8 cellular contexts compared by ENCODE assay signal in the genomic region with DNA sequence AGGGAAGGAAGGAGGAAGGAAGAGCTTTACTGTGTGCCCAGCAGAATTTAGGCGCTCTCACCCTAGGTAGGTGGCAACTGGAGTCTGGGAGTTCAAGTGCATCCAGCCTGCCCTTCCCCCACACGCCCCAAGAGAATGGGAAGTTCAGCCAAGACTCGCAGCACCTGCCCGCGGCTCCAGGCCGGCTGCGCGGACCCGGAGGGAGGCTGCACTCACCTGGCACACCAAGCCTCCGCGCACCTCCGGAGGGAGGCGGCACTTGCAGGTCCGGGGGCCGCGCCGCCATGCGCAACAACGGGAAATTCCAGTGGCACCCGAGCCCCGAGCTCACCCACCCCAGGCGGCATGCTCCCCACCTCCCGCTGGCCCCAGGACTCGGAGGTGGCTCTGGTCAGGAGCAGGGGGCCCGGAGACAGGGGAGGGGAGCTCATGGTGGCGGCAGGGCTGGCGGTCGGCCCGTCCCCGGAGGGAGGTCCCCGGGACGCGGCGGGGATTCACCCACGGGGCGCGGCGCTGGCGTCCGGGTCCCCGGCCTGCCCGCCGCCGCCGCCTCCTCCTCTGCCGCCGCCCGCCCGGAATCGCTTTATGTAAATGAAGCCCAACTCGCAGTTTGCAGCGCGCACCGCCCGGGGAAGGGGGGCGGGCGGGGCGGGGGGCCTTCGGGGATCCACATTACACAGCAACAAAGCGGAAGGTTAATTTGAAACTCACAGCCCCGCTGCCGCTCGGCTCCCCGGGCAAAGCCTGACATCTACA. TPM values are rescaled to one million over a fixed set of nuclear protein-coding genes. Genes with fewer than 3 reads are reported as not detected.
DNase-seq lines count a peak whose midpoint lies in the region; ATAC-seq and TF ChIP-seq lines count a peak whose summit lies in the region.

A gene with protein sequence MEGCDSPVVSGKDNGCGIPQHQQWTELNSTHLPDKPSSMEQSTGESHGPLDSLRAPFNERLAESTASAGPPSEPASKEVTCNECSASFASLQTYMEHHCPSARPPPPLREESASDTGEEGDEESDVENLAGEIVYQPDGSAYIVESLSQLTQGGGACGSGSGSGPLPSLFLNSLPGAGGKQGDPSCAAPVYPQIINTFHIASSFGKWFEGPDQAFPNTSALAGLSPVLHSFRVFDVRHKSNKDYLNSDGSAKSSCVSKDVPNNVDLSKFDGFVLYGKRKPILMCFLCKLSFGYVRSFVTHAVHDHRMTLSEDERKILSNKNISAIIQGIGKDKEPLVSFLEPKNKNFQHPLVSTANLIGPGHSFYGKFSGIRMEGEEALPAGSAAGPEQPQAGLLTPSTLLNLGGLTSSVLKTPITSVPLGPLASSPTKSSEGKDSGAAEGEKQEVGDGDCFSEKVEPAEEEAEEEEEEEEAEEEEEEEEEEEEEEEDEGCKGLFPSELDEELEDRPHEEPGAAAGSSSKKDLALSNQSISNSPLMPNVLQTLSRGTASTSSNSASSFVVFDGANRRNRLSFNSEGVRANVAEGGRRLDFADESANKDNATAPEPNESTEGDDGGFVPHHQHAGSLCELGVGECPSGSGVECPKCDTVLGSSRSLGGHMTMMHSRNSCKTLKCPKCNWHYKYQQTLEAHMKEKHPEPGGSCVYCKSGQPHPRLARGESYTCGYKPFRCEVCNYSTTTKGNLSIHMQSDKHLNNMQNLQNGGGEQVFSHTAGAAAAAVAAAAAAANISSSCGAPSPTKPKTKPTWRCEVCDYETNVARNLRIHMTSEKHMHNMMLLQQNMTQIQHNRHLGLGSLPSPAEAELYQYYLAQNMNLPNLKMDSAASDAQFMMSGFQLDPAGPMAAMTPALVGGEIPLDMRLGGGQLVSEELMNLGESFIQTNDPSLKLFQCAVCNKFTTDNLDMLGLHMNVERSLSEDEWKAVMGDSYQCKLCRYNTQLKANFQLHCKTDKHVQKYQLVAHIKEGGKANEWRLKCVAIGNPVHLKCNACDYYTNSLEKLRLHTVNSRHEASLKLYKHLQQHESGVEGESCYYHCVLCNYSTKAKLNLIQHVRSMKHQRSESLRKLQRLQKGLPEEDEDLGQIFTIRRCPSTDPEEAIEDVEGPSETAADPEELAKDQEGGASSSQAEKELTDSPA (N-terminal part only) (minus strand): TSS at position 593 of the 756 bp plus-strand sequence. CDS start 87,983 bp downstream, outside the sequence.

- peaks cover 57% of the 10 kb centered on the region for H3K4me1 Mint-ChIP-seq in dendritic cell treated with granulocyte-macrophage colony-stimulating factor and Interleukin-4, amounts not matched to agents 40 ng/mL and 50 ng/mL, for 4 days (ENCODE audit: low read depth)

- peaks cover 50% of the 10 kb centered on the region for H3K4me1 ChIP-seq in ES-I3 (ENCODE audit: insufficient read depth, low read length)
- peaks cover 82% of the 10 kb centered on the region for H3K4me1 ChIP-seq in stomach smooth muscle (ENCODE audit: control insufficient read depth, insufficient read depth, low read length)

- peak within 1 kb of the TSS; percentile 80 for H3K4me3 Mint-ChIP-seq in dendritic cell treated with granulocyte-macrophage colony-stimulating factor and Interleukin-4, amounts not matched to agents 40 ng/mL and 50 ng/mL, for 4 days

- ATAC-seq in GM19452 (IDR thresholded peaks at IDR 0.05; ENCODE audit: unreplicated experiment) (peak; percentile 79), HG03460 (IDR thresholded peaks at IDR 0.05; ENCODE audit: unreplicated experiment) (peak; percentile 78), SK-N-SH treated with all-trans-retinoic acid at 6 μM for 48 hours (peak; percentile 37)

- H3K9me3 ChIP-seq in ES-I3 (ENCODE audit: control insufficient read depth, insufficient read depth, low read length) = no peaks in the 10 kb centered on the region
- no peaks in the 10 kb centered on the region for H3K9me3 ChIP-seq in stomach smooth muscle (ENCODE audit: control insufficient read depth in 2 of 2, low read length in 2 of 2)

- no peak for TF ChIP-seq POLR2A in lower leg skin (IDR thresholded peaks at IDR 0.05)

- peak; percentile 76 to 96 for DNase-seq in lower leg skin (ENCODE audit: low spot score in 2 of 2)
- no peak for DNase-seq in activated CD8-positive, alpha-beta memory T cell treated with anti-CD3 and anti-CD28 coated beads, Interleukin-2, amount 50 U/mL, for 4 hours

- H3K9ac ChIP-seq in ES-I3 (ENCODE audit: low read depth, low read length) = peak within 1 kb of the TSS; percentile 62
- peak within 1 kb of the TSS; percentile 88 to 92 for H3K9ac ChIP-seq in stomach smooth muscle (ENCODE audit: low read length in 2 of 2)

- no peaks in the 10 kb centered on the region for H3K36me3 ChIP-seq in ES-I3 (ENCODE audit: insufficient read depth, low read length)
- no peaks in the 10 kb centered on the region for H3K36me3 ChIP-seq in stomach smooth muscle (ENCODE audit: control insufficient read depth in 2 of 2, insufficient read depth in 2 of 2, low read length in 2 of 2)

- 0 to 15% methylated on average over 8 to 40 of the region's 64 CpGs for WGBS in lower leg skin, 2 donors

- no peaks in the 10 kb centered on the region for H3K27me3 ChIP-seq in stomach smooth muscle (ENCODE audit: control insufficient read depth in 1 of 2, insufficient read depth in 2 of 2, low read length in 2 of 2)

- H3K27me3 Mint-ChIP-seq in dendritic cell treated with granulocyte-macrophage colony-stimulating factor and Interleukin-4, amounts not matched to agents 40 ng/mL and 50 ng/mL, for 4 days = no peaks in the 10 kb centered on the region

- peaks cover 2% of the 10 kb centered on the region for H3K36me3 Mint-ChIP-seq in dendritic cell treated with granulocyte-macrophage colony-stimulating factor and Interleukin-4, amounts not matched to agents 40 ng/mL and 50 ng/mL, for 4 days (ENCODE audit: low read depth)

- H3K4me3 ChIP-seq in lower leg skin (ENCODE audit: low read depth, poor library complexity, severe bottlenecking) (peak within 1 kb of the TSS; percentile 72), stomach smooth muscle (ENCODE audit: low read length in 2 of 2) (peak within 1 kb of the TSS; percentile 77 to 87)

- peak within 1 kb of the TSS; percentile 78 for H3K27ac Mint-ChIP-seq in dendritic cell treated with granulocyte-macrophage colony-stimulating factor and Interleukin-4, amounts not matched to agents 40 ng/mL and 50 ng/mL, for 4 days

- TF ChIP-seq CTCF in lower leg skin (IDR thresholded peaks at IDR 0.05) = no peak

- H3K9me3 Mint-ChIP-seq in dendritic cell treated with granulocyte-macrophage colony-stimulating factor and Interleukin-4, amounts not matched to agents 40 ng/mL and 50 ng/mL, for 4 days = no peaks in the 10 kb centered on the region

- peak within 1 kb of the TSS; percentile 99 for H3K27ac ChIP-seq in stomach smooth muscle (ENCODE audit: low read length)

- intact Hi-C loops in dendritic cell treated with granulocyte-macrophage colony-stimulating factor and Interleukin-4, amounts not matched to agents 40 ng/mL and 50 ng/mL, for 4 days (cut with micrococcal nuclease) = loop anchor here (5.0 kb wide), 1 partner anchor 215 kb away; no protein-coding TSS in a partner anchor
- intact Hi-C loops in lower leg skin (cut with DNase I; ENCODE audit: low total_unique reads) = no loop called here

TF ChIP-seq in SK-N-SH treated with all-trans-retinoic acid at 6 μM for 48 hours, 23 proteins besides CTCF, POLR2A, EP300 and RAD21 (continues in another document):
- no peak for TF ChIP-seq OSR1 (CRISPR knock-in tag; IDR thresholded peaks at IDR 0.05)
- TF ChIP-seq ZFP3 (CRISPR knock-in tag; IDR thresholded peaks at IDR 0.05) = no peak
- TF ChIP-seq ISL1 (CRISPR knock-in tag; IDR thresholded peaks at IDR 0.05) = no peak
- TF ChIP-seq, protein P1, sequence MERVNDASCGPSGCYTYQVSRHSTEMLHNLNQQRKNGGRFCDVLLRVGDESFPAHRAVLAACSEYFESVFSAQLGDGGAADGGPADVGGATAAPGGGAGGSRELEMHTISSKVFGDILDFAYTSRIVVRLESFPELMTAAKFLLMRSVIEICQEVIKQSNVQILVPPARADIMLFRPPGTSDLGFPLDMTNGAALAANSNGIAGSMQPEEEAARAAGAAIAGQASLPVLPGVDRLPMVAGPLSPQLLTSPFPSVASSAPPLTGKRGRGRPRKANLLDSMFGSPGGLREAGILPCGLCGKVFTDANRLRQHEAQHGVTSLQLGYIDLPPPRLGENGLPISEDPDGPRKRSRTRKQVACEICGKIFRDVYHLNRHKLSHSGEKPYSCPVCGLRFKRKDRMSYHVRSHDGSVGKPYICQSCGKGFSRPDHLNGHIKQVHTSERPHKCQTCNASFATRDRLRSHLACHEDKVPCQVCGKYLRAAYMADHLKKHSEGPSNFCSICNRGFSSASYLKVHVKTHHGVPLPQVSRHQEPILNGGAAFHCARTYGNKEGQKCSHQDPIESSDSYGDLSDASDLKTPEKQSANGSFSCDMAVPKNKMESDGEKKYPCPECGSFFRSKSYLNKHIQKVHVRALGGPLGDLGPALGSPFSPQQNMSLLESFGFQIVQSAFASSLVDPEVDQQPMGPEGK (CRISPR knock-in tag; IDR thresholded peaks at IDR 0.05; ENCODE audit: borderline replicate concordance) = no peak
- no peak for TF ChIP-seq ZNF8 (CRISPR knock-in tag; IDR thresholded peaks at IDR 0.05)
- no peak for TF ChIP-seq ARNTL (CRISPR knock-in tag; IDR thresholded peaks at IDR 0.05; ENCODE audit: borderline replicate concordance, low read depth)
- TF ChIP-seq ZC3H10 (CRISPR knock-in tag; IDR thresholded peaks at IDR 0.05) = no peak
- TF ChIP-seq GLIS3 (CRISPR knock-in tag; IDR thresholded peaks at IDR 0.05) = no peak
- TF ChIP-seq, protein P2, sequence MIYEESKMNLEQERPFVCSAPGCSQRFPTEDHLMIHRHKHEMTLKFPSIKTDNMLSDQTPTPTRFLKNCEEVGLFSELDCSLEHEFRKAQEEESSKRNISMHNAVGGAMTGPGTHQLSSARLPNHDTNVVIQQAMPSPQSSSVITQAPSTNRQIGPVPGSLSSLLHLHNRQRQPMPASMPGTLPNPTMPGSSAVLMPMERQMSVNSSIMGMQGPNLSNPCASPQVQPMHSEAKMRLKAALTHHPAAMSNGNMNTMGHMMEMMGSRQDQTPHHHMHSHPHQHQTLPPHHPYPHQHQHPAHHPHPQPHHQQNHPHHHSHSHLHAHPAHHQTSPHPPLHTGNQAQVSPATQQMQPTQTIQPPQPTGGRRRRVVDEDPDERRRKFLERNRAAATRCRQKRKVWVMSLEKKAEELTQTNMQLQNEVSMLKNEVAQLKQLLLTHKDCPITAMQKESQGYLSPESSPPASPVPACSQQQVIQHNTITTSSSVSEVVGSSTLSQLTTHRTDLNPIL (CRISPR knock-in tag; IDR thresholded peaks at IDR 0.05; ENCODE audit: low read depth) = no peak
- no peak for TF ChIP-seq ZFP30 (CRISPR knock-in tag; IDR thresholded peaks at IDR 0.05)
- no peak for TF ChIP-seq ESRRG (CRISPR knock-in tag; IDR thresholded peaks at IDR 0.05)

RNA-seq across cellular contexts. Expression of the gene that starts here (rescaled TPM):
- total RNA-seq in lower leg skin = 10 to 100 TPM in 2 of 4 donors, 1 to 10 TPM in 2; 3.4 to 14.9 (median 10.0) TPM
